13 cellular contexts compared by ENCODE assay signal in the genomic region with DNA sequence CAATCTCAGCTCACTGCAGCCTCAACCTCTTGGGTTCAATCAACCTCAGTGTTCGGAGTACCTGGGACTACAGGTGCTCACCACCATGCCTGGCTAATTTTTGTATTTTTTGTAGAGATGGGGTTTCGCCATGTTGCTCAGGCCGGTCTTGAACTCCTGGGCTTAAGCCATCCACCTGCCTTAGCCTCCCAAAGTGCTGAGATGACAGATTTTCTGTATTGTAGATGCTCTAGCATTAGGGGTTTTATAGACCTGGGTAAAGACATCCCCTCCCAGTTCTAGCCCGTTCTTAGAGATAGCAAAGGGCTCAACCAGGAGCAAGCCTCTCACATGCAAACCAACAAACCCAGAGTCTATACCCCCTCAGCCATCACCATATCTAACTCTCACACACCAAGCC. TPM values are rescaled to one million over a fixed set of nuclear protein-coding genes. Genes with fewer than 3 reads are reported as not detected.
DNase-seq lines count a peak whose midpoint lies in the region; ATAC-seq, FAIRE-seq and TF ChIP-seq lines count a peak whose summit lies in the region.
"Had no signal": no experiment of that assay in that cellular context is flagged by ENCODE, and none has a peak within 500 bp of the region (broad histone marks: within the 10 kb centered on the region; RNA-seq: fewer than 3 reads in every experiment).

No MANE protein-coding gene starts in this region.

- no peaks in the 10 kb centered on the region for H3K27me3 Mint-ChIP-seq in activated T-helper 2 cell treated with anti-CD3 and anti-CD28 coated beads, Interferon-gamma antibody, Interleukin-2, Interleukin-4, amounts not matched to agents 10 μg/mL and 5 μg/mL and 100 μg/mL, durations not matched to agents 14 hours and 24 hours and 36 hours (ENCODE audit: low read depth)
- H3K27me3 Mint-ChIP-seq in memory B cell, result no peaks in the 10 kb centered on the region

- no peak for FAIRE-seq in A549 (lab: Jason Lieb, UNC)
- FAIRE-seq: H1 had no signal

- CTCF ChIA-PET in A549 (lab: Yijun Ruan, JAX), result no interaction called here

- H3K4me2 ChIP-seq in A549, result no peak overlapping the region
- peak overlapping the region; percentile 86 for H3K4me2 ChIP-seq in DOHH2 (ENCODE audit: low read length)

- H3K36me3 Mint-ChIP-seq in activated T-helper 2 cell treated with anti-CD3 and anti-CD28 coated beads, Interferon-gamma antibody, Interleukin-2, Interleukin-4, amounts not matched to agents 10 μg/mL and 5 μg/mL and 100 μg/mL, durations not matched to agents 14 hours and 24 hours and 36 hours (ENCODE audit: low read depth), result peaks cover 41% of the 10 kb centered on the region
- H3K36me3 Mint-ChIP-seq in memory B cell, result peaks cover 5% of the 10 kb centered on the region

- intact Hi-C loops in activated T-helper 2 cell treated with anti-CD3 and anti-CD28 coated beads, Interferon-gamma antibody, Interleukin-2, Interleukin-4, amounts not matched to agents 10 μg/mL and 5 μg/mL and 100 μg/mL, durations not matched to agents 14 hours and 24 hours and 36 hours (cut with micrococcal nuclease), result no loop called here

- POLR2A ChIA-PET in A549 (lab: Yijun Ruan, JAX), result no interaction called here

- H4K20me1 ChIP-seq in DOHH2 (ENCODE audit: control insufficient read depth, insufficient read depth, low read depth, low read length), result peaks cover 3% of the 10 kb centered on the region; the same call in 1 of the 2 replicates

- H3K4me3 ChIP-seq in A549 (no peak overlapping the region), DOHH2 (ENCODE audit: low read length) (no peak overlapping the region)

- no peak overlapping the region for H3K4me3 Mint-ChIP-seq in activated T-helper 2 cell treated with anti-CD3 and anti-CD28 coated beads, Interferon-gamma antibody, Interleukin-2, Interleukin-4, amounts not matched to agents 10 μg/mL and 5 μg/mL and 100 μg/mL, durations not matched to agents 14 hours and 24 hours and 36 hours (ENCODE audit: low read depth)
- peak overlapping the region; percentile 15 for H3K4me3 Mint-ChIP-seq in memory B cell
- H3K4me3 Mint-ChIP-seq: HFFc6 had no signal

- H3K27ac ChIP-seq in A549 (no peak overlapping the region), DOHH2 (ENCODE audit: low read depth, low read length) (no peak overlapping the region)

- H3K79me2 ChIP-seq in DOHH2 (ENCODE audit: control insufficient read depth, low read length), result peaks cover 58% of the 10 kb centered on the region

- TF ChIP-seq POLR2A in A549 (IDR thresholded peaks at IDR 0.05; ENCODE audit: low read length), result no peak

- no peak for TF ChIP-seq RAD21 in A549 (conservative IDR thresholded peaks at IDR 0.05 in 1 of 2, IDR thresholded peaks at IDR 0.05 in 1 of 2)

- H3K27ac Mint-ChIP-seq in activated T-helper 2 cell treated with anti-CD3 and anti-CD28 coated beads, Interferon-gamma antibody, Interleukin-2, Interleukin-4, amounts not matched to agents 10 μg/mL and 5 μg/mL and 100 μg/mL, durations not matched to agents 14 hours and 24 hours and 36 hours, result peak overlapping the region; percentile 92
- peak overlapping the region; percentile 86 for H3K27ac Mint-ChIP-seq in memory B cell

- H3K4me1 ChIP-seq in A549, result no peaks in the 10 kb centered on the region
- H3K4me1 ChIP-seq in DOHH2 (ENCODE audit: control insufficient read depth, low read length), result peaks cover 71% of the 10 kb centered on the region

- TF ChIP-seq CTCF in A549 (IDR thresholded peaks at IDR 0.05), result no peak
- TF ChIP-seq CTCF in DOHH2 (IDR thresholded peaks at IDR 0.05; ENCODE audit: low read depth, low read length, poor library complexity, severe bottlenecking), result no peak

- H3K27me3 ChIP-seq in DOHH2 (ENCODE audit: control insufficient read depth, low read length), result no peaks in the 10 kb centered on the region

- DNase-seq in A549 (ENCODE audit: low read depth in 1 of 2, low spot score in 1 of 2) (no peak), memory B cell (ENCODE audit: low spot score in 2 of 2) (no peak), DMS 273 (lab: John Stamatoyannopoulos, UW; ENCODE audit: unreplicated experiment) (no peak), NOMO-1 treated with DMSO at 0.1 percent for 48 hours (lab: John Stamatoyannopoulos, UW; ENCODE audit: unreplicated experiment) (no peak)
- no peak for DNase-seq in activated T-helper 2 cell treated with anti-CD3 and anti-CD28 coated beads, Interferon-gamma antibody, Interleukin-2, Interleukin-4, amounts not matched to agents 10 μg/mL and 5 μg/mL and 100 μg/mL, durations not matched to agents 14 hours and 24 hours and 36 hours (ENCODE audit: low spot score)
- DNase-seq: DMS53, HFFc6, NCI-H187 treated with DMSO at 0.1 percent for 48 hours, NCI-H526 treated with DMSO at 0.1 percent for 48 hours had no signal

- TF ChIP-seq EP300 in A549 (IDR thresholded peaks at IDR 0.05), result no peak

- H3K9me2 ChIP-seq in DOHH2 (replicated peaks; ENCODE audit: control insufficient read depth, low read length), result no peaks in the 10 kb centered on the region

- 30% methylated on average over 4 of the region's 4 CpGs for WGBS in A549 (ENCODE audit: missing lambda C conversion rate)

- H3K36me3 ChIP-seq in DOHH2 (ENCODE audit: control insufficient read depth, low read length), result peaks cover 8% of the 10 kb centered on the region

- H3F3A ChIP-seq in DOHH2 (ENCODE audit: control insufficient read depth, insufficient read depth), result peaks cover 2% of the 10 kb centered on the region; the same call in 1 of the 2 replicates

- no peaks in the 10 kb centered on the region for H3K9me3 ChIP-seq in A549
- no peaks in the 10 kb centered on the region for H3K9me3 ChIP-seq in DOHH2 (ENCODE audit: control insufficient read depth, insufficient read depth, low read length)

- ATAC-seq in A549 (no peak), memory B cell (ENCODE audit: low read depth) (no peak), HG02973 (IDR thresholded peaks at IDR 0.05; ENCODE audit: unreplicated experiment) (no peak)
- ATAC-seq: Panc1 had no signal

- H3K9me3 Mint-ChIP-seq in activated T-helper 2 cell treated with anti-CD3 and anti-CD28 coated beads, Interferon-gamma antibody, Interleukin-2, Interleukin-4, amounts not matched to agents 10 μg/mL and 5 μg/mL and 100 μg/mL, durations not matched to agents 14 hours and 24 hours and 36 hours, result peaks cover 6% of the 10 kb centered on the region
- H3K9me3 Mint-ChIP-seq in memory B cell, result peaks cover 2% of the 10 kb centered on the region
- H3K9me3 Mint-ChIP-seq: HFFc6 had no signal

- peaks cover 42% of the 10 kb centered on the region for H3K4me1 Mint-ChIP-seq in activated T-helper 2 cell treated with anti-CD3 and anti-CD28 coated beads, Interferon-gamma antibody, Interleukin-2, Interleukin-4, amounts not matched to agents 10 μg/mL and 5 μg/mL and 100 μg/mL, durations not matched to agents 14 hours and 24 hours and 36 hours (ENCODE audit: low read depth)
- H3K4me1 Mint-ChIP-seq in memory B cell, result peaks cover 61% of the 10 kb centered on the region

TF ChIP-seq in A549, 52 proteins besides CTCF, POLR2A, EP300 and RAD21:
- TF ChIP-seq, protein P1, sequence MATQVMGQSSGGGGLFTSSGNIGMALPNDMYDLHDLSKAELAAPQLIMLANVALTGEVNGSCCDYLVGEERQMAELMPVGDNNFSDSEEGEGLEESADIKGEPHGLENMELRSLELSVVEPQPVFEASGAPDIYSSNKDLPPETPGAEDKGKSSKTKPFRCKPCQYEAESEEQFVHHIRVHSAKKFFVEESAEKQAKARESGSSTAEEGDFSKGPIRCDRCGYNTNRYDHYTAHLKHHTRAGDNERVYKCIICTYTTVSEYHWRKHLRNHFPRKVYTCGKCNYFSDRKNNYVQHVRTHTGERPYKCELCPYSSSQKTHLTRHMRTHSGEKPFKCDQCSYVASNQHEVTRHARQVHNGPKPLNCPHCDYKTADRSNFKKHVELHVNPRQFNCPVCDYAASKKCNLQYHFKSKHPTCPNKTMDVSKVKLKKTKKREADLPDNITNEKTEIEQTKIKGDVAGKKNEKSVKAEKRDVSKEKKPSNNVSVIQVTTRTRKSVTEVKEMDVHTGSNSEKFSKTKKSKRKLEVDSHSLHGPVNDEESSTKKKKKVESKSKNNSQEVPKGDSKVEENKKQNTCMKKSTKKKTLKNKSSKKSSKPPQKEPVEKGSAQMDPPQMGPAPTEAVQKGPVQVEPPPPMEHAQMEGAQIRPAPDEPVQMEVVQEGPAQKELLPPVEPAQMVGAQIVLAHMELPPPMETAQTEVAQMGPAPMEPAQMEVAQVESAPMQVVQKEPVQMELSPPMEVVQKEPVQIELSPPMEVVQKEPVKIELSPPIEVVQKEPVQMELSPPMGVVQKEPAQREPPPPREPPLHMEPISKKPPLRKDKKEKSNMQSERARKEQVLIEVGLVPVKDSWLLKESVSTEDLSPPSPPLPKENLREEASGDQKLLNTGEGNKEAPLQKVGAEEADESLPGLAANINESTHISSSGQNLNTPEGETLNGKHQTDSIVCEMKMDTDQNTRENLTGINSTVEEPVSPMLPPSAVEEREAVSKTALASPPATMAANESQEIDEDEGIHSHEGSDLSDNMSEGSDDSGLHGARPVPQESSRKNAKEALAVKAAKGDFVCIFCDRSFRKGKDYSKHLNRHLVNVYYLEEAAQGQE (IDR thresholded peaks at IDR 0.05), result no peak
- TF ChIP-seq MAX (IDR thresholded peaks at IDR 0.05) (no peak), BCL3 (IDR thresholded peaks at IDR 0.05) (no peak), MAFK (IDR thresholded peaks at IDR 0.05; ENCODE audit: partially characterized antibody) (peak; percentile 71)

RNA-seq across cellular contexts. Expression of gene XYLT1, which starts 57.3 kb away (rescaled TPM):
- polyA plus RNA-seq in A549 (2011; rRNA removed) (0.78 and 1.1 TPM in 2 replicates), A549 (2017; fragmentation: RNase III; extraction: RNeasy Plus Mini Kit Qiagen cat#74134 plus additional on column Dnase treatment) (0.84 to 0.88 TPM (median 0.88 TPM) in 3 replicates)
- polyA plus RNA-seq in A549 (2012; cell fraction: cytosol; rRNA removed), result 0.51 and 0.91 TPM in 2 replicates
- 0.55 and 0.67 TPM in 2 replicates for polyA plus RNA-seq in A549 (2012; cell fraction: nucleus; rRNA removed)
- 4.1 and 4.7 TPM in 2 replicates for polyA minus RNA-seq in A549 (2011; rRNA and poly(A)+ RNA removed)
- 15.7 and 18.9 TPM in 2 replicates for total RNA-seq in activated T-helper 2 cell treated with anti-CD3 and anti-CD28 coated beads, Interferon-gamma antibody, Interleukin-2, Interleukin-4, amounts not matched to agents 10 μg/mL and 5 μg/mL and 100 μg/mL, durations not matched to agents 14 hours and 24 hours and 36 hours
